ENCODE assay signal across 5 cellular contexts in the genomic region with DNA sequence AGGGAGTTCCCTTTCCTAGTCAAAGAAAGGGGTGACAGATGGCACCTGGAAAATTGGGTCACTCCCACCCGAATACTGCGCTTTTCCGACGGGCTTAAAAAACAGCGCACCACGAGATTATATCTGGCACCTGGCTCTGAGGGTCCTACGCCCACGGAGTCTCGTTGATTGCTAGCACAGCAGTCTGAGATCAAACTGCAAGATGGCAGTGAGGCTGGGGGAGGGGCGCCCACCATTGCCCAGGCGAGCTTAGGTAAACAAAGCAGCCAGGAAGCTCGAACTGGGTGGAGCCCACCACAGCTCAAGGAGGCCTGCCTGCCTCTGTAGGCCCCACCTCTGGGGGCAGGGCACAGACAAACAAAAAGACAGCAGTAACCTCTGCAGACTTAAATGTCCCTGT. TPM values are rescaled to one million over a fixed set of nuclear protein-coding genes. Genes with fewer than 3 reads are reported as not detected.
"Had no signal": no experiment of that assay in that cellular context is flagged by ENCODE, and none has a peak within 500 bp of the region (broad histone marks: within the 10 kb centered on the region; RNA-seq: fewer than 3 reads in every experiment).

No MANE protein-coding gene starts in this region.

RNA-seq across cellular contexts. Expression of a gene that starts 17.9 kb away (rescaled TPM):
- total RNA-seq: H4, H7, HT-29, IMR-90, K562 had no signal
- polyA plus RNA-seq: IMR-90, K562 had no signal

RNA-seq across cellular contexts. Expression of a gene that starts 40.8 kb away (rescaled TPM):
- total RNA-seq: H4, H7, HT-29, IMR-90, K562 had no signal
- polyA plus RNA-seq: IMR-90, K562 had no signal

RNA-seq across cellular contexts. Expression of a gene that starts 46.5 kb away (rescaled TPM):
- total RNA-seq: H4, H7, HT-29, IMR-90, K562 had no signal
- polyA plus RNA-seq: IMR-90, K562 had no signal
